ENCODE assay signal across 27 cellular contexts in the genomic region with DNA sequence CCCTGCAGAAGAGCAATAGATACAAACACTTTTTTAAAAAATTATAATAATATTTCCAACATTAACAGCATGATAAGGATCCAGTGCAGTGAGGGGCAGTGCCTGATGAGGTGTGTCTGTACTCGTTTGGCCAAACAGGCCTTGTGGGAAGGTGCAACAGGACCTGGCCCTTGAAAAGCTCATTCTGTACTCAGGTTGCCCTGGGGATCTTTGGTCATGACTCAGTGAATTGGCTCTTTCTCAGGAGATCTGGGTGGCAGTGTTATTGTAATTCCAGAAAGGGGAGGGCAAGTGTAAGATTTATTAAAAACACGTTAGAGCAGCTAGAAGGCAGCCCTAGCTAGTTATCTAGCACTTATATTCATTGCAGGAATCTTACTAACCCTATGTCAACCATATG. TPM values are rescaled to one million over a fixed set of nuclear protein-coding genes. Genes with fewer than 3 reads are reported as not detected.
DNase-seq lines count a peak whose midpoint lies in the region; ATAC-seq and TF ChIP-seq lines count a peak whose summit lies in the region.
"Had no signal": no experiment of that assay in that cellular context is flagged by ENCODE, and none has a peak within 500 bp of the region (broad histone marks: within the 10 kb centered on the region; RNA-seq: fewer than 3 reads in every experiment).

No MANE protein-coding gene starts in this region.

- DNase-seq in Daoy (ENCODE audit: low read depth) (peak; percentile 46), RPMI7951 (ENCODE audit: low read depth) (peak; percentile 35), fibroblast of the aortic adventitia (ENCODE audit: low read depth) (peak; percentile 1), mucosa of gallbladder (ENCODE audit: low spot score) (peak; percentile 41), GOT3 (lab: John Stamatoyannopoulos, UW) (no peak), left ventricle myocardium superior (no peak)
- DNase-seq: activated CD4-positive, alpha-beta T cell treated with anti-CD3 and anti-CD28 coated beads, Interleukin-2, amount 50 U/mL, for 48 hours; activated gamma-delta T cell treated with Interleukin-2 at 50 U/mL for 16 hours; BE2C; COR-L47; dermis blood vessel endothelial cell; gastrocnemius medialis; left cardiac atrium; NCI-H187 treated with DMSO at 0.1 percent for 48 hours; NCI-H345; right cardiac atrium; stimulated activated CD4-positive, alpha-beta T cell treated with anti-CD3 and anti-CD28 coated beads, Interleukin-15, amount 100 ng/mL, for 24 hours; T-helper 2 cell had no signal

- no peak for TF ChIP-seq CTCF in fibroblast of the aortic adventitia (IDR thresholded peaks at IDR 0.05; ENCODE audit: insufficient read depth, low read length)

- intact Hi-C loops in left ventricle myocardium superior (cut with micrococcal nuclease): no loop called here

- ATAC-seq in HG02678 (IDR thresholded peaks at IDR 0.05; ENCODE audit: unreplicated experiment) (no peak), HG03378 (IDR thresholded peaks at IDR 0.05; ENCODE audit: unreplicated experiment) (no peak), left ventricle myocardium superior (no peak)
- ATAC-seq: A549, gastrocnemius medialis, K562, Panc1, right cardiac atrium had no signal

- no peak overlapping the region for H3K4me3 ChIP-seq in fibroblast of the aortic adventitia (ENCODE audit: low read depth, low read length)
- H3K4me3 ChIP-seq: A549, adrenal gland, gastrocnemius medialis, K562, SK-N-MC had no signal

RNA-seq across cellular contexts. Expression of a gene that starts 2.9 kb away (rescaled TPM):
- not detected in 2 replicates for total RNA-seq in Daoy (2014; rRNA removed; shearing (Covaris generic))
- total RNA-seq in RPMI7951 (2014; rRNA removed; shearing (Covaris generic)): not detected in 2 replicates
- total RNA-seq in fibroblast of the aortic adventitia (ENCODE audit: low replicate concordance) (not detected in 2 replicates), mucosa of gallbladder (not detected), left ventricle myocardium superior (not detected)
- total RNA-seq: adrenal gland, cardiac septum, dermis blood vessel endothelial cell, gastrocnemius medialis, K562, left cardiac atrium, right cardiac atrium, subcutaneous adipose tissue had no signal

RNA-seq across cellular contexts. Expression of a gene that starts 21.0 kb away (rescaled TPM):
- total RNA-seq in Daoy (2014; rRNA removed; shearing (Covaris generic)): not detected in 2 replicates
- total RNA-seq in RPMI7951 (2014; rRNA removed; shearing (Covaris generic)): not detected in 2 replicates
- total RNA-seq in fibroblast of the aortic adventitia (ENCODE audit: low replicate concordance) (not detected in 2 replicates), mucosa of gallbladder (not detected), left ventricle myocardium superior (not detected)
- total RNA-seq: adrenal gland, cardiac septum, dermis blood vessel endothelial cell, gastrocnemius medialis, K562, left cardiac atrium, right cardiac atrium, subcutaneous adipose tissue had no signal

RNA-seq across cellular contexts. Expression of a gene that starts 28.9 kb away (rescaled TPM):
- total RNA-seq in Daoy (2014; rRNA removed; shearing (Covaris generic)): not detected in 2 replicates
- not detected in 2 replicates for total RNA-seq in RPMI7951 (2014; rRNA removed; shearing (Covaris generic))
- total RNA-seq in fibroblast of the aortic adventitia (ENCODE audit: low replicate concordance) (not detected in 2 replicates), mucosa of gallbladder (not detected), left ventricle myocardium superior (not detected)
- total RNA-seq: adrenal gland, cardiac septum, dermis blood vessel endothelial cell, gastrocnemius medialis, K562, subcutaneous adipose tissue had no signal

RNA-seq across cellular contexts. Expression of a gene that starts 48.7 kb away (rescaled TPM):
- total RNA-seq in Daoy (2014; rRNA removed; shearing (Covaris generic)): not detected in 2 replicates
- total RNA-seq in RPMI7951 (2014; rRNA removed; shearing (Covaris generic)): 0.78 TPM in 1 of 2 replicates, not detected in the other
- total RNA-seq in fibroblast of the aortic adventitia (ENCODE audit: low replicate concordance) (not detected in 2 replicates), mucosa of gallbladder (144 TPM), left ventricle myocardium superior (1.4 TPM)
- total RNA-seq: dermis blood vessel endothelial cell, gastrocnemius medialis, K562 had no signal

Comparison
In these comparisons a context has a peak if more than half of its experiments do, and no peak if none do; other contexts are left out.
1. DNase-seq: peak in Daoy (single experiment), RPMI7951 (single experiment), fibroblast of the aortic adventitia (single experiment) and mucosa of gallbladder (single experiment); none in GOT3 (single experiment) and left ventricle myocardium superior (single experiment).